16 cellular contexts compared by ENCODE assay signal in genomic region chr7:151825711-151826110, GRCh38.
A peak's percentile ranks its signal among the peaks of the same experiment; 100 is the strongest.
DNase-seq lines count a peak whose midpoint lies in the region; ATAC-seq lines count a peak whose summit lies in the region.
"Had no signal": no experiment of that assay in that cellular context is flagged by ENCODE, and none has a peak within 500 bp of the region (broad histone marks: within the 10 kb centered on the region; RNA-seq: fewer than 3 reads in every experiment).

No MANE protein-coding gene starts in this region.

- ATAC-seq in GM21526 (IDR thresholded peaks at IDR 0.05; ENCODE audit: low FRiP score, unreplicated experiment): no peak
- ATAC-seq in GM21515 (IDR thresholded peaks at IDR 0.05; ENCODE audit: unreplicated experiment): no peak
- ATAC-seq: Right ventricle myocardium inferior, SK-N-SH treated with all-trans-retinoic acid at 6 μM for 48 hours had no signal

- DNase-seq in DMS 273 (lab: John Stamatoyannopoulos, UW; ENCODE audit: unreplicated experiment) (peak; percentile 51), DMS 273 treated with DMSO at 0.1 percent for 48 hours (lab: John Stamatoyannopoulos, UW) (no peak), DMS153 (lab: John Stamatoyannopoulos, UW) (peak; percentile 49), NCI-H2081 treated with DMSO at 0.1 percent for 48 hours (lab: John Stamatoyannopoulos, UW) (peak; percentile 60), epidermal melanocyte (ENCODE audit: insufficient read length, low spot score) (peak; percentile 55)
- no peak for DNase-seq in activated CD4-positive, alpha-beta T cell treated with anti-CD3 and anti-CD28 coated beads, Interleukin-2, amount 50 U/mL, for 4 hours
- DNase-seq: C1 segment of cervical spinal cord, DND-41, GF-D8, MG63, NCI-H1930, NCI-H526 treated with DMSO at 0.1 percent for 48 hours had no signal

Comparison
In these comparisons a context has a peak if more than half of its experiments do, and no peak if none do; other contexts are left out.
1. DNase-seq: peak in DMS 273 (single experiment), DMS153 (single experiment), NCI-H2081 treated with DMSO at 0.1 percent for 48 hours (single experiment) and epidermal melanocyte (single experiment); none in DMS 273 treated with DMSO at 0.1 percent for 48 hours (single experiment) and activated CD4-positive, alpha-beta T cell treated with anti-CD3 and anti-CD28 coated beads, Interleukin-2, amount 50 U/mL, for 4 hours (0 of 2).